34 cellular contexts compared by ENCODE assay signal in genomic region chr7:30925117-30925516, GRCh38. TPM values are rescaled to one million over a fixed set of nuclear protein-coding genes. Genes with fewer than 3 reads are reported as not detected.
A peak's percentile ranks its signal among the peaks of the same experiment; 100 is the strongest.
DNase-seq lines count a peak whose midpoint lies in the region; TF ChIP-seq lines count a peak whose summit lies in the region.
"Had no signal": no experiment of that assay in that cellular context is flagged by ENCODE, and none has a peak within 500 bp of the region (broad histone marks: within the 10 kb centered on the region; RNA-seq: fewer than 3 reads in every experiment).

No MANE protein-coding gene starts in this region.

- H3K9me3 ChIP-seq in testis = no peaks in the 10 kb centered on the region
- H3K9me3 ChIP-seq: HAP-1, SJCRH30, thyroid gland had no signal

- no peak overlapping the region for H3K27ac ChIP-seq in testis
- H3K27ac ChIP-seq: BLaER1 treated with 17β-estradiol and CSF1 and Interleukin-3, amounts not matched to agents 10 nM and 100 nM; breast epithelium; esophagus muscularis mucosa; left lung; SJCRH30; thyroid gland had no signal

- H3K4me3 ChIP-seq in testis = no peak overlapping the region
- H3K4me3 ChIP-seq: BLaER1 treated with 17β-estradiol and CSF1 and Interleukin-3, amounts not matched to agents 10 nM and 100 nM; breast epithelium; esophagus muscularis mucosa; HAP-1; left lung; SJCRH30; thyroid gland had no signal

- H3K4me1 ChIP-seq in testis = no peaks in the 10 kb centered on the region
- H3K4me1 ChIP-seq: breast epithelium, HAP-1 had no signal

- intact Hi-C loops in testis (cut with DNase I; ENCODE audit: low total_unique reads) = no loop called here

- no peaks in the 10 kb centered on the region for H3K27me3 ChIP-seq in testis
- H3K27me3 ChIP-seq: BLaER1 treated with 17β-estradiol and CSF1 and Interleukin-3, amounts not matched to agents 10 nM and 100 nM; breast epithelium; esophagus muscularis mucosa; left lung; SJCRH30; thyroid gland had no signal

- 70 to 71% methylated on average over 2 of the region's 2 CpGs for WGBS in testis, 2 donors

- no peak for TF ChIP-seq CTCF in testis (IDR thresholded peaks at IDR 0.05)

- peak; percentile 19 for DNase-seq in activated effector memory CD4-positive, alpha-beta T cell treated with anti-CD3 and anti-CD28 coated beads, Interleukin-2, amount 50 U/mL, for 16 hours
- DNase-seq in activated effector memory CD4-positive, alpha-beta T cell treated with Interleukin-2 at 50 U/mL for 16 hours = no peak
- DNase-seq in HuH-7.5 (ENCODE audit: low spot score) (peak; percentile 2), islet precursor cell (peak; percentile 40), testis (peak; percentile 1), NCI-H748 (lab: John Stamatoyannopoulos, UW; ENCODE audit: unreplicated experiment) (no peak), SHP77 treated with DMSO at 0.1 percent for 48 hours (lab: John Stamatoyannopoulos, UW) (no peak)
- DNase-seq: ACHN; activated CD4-positive, alpha-beta T cell treated with anti-CD3 and anti-CD28 coated beads, Interleukin-2, amount 50 U/mL, for 48 hours; activated CD4-positive, CD25-positive, alpha-beta regulatory T cell; activated naive CD4-positive, alpha-beta T cell treated with Interleukin-2 at 50 U/mL for 16 hours; amniotic stem cell; cortex of kidney; effector memory CD8-positive, alpha-beta T cell; foreskin melanocyte; hippocampal formation; immature natural killer cell; KBM-7; naive B cell; NCI-H1105; NCI-H187 treated with DMSO at 0.1 percent for 48 hours; NCI-H526 treated with DMSO at 0.1 percent for 48 hours; nucleus accumbens; SJCRH30 had no signal

- no peak for TF ChIP-seq POLR2A in testis (IDR thresholded peaks at IDR 0.05)

- no peaks in the 10 kb centered on the region for H3K36me3 ChIP-seq in testis (ENCODE audit: low read depth, missing control alignments)
- H3K36me3 ChIP-seq: BLaER1 treated with 17β-estradiol and CSF1 and Interleukin-3, amounts not matched to agents 10 nM and 100 nM; breast epithelium; HAP-1; thyroid gland had no signal

RNA-seq across cellular contexts. Expression of gene AQP1, which starts 13.5 kb away (rescaled TPM):
- 10 to 100 TPM; 15.2 to 28.1 TPM for total RNA-seq in testis
- 55.8 TPM for polyA plus RNA-seq in testis (ENCODE audit: insufficient read depth, low read depth, low replicate concordance)
- total RNA-seq: MCF 10A had no signal

RNA-seq across cellular contexts. Expression of gene GHRHR, which starts 38.6 kb away (rescaled TPM):
- total RNA-seq in testis = 1 to 10 TPM; 1.4 to 3.6 TPM
- polyA plus RNA-seq in testis (ENCODE audit: insufficient read depth, low read depth, low replicate concordance) = 2.1 TPM
- total RNA-seq: breast epithelium, esophagus muscularis mucosa, HT-29, left lung, MCF 10A, SJCRH30, skeletal muscle tissue, T-cell had no signal
- polyA plus RNA-seq: immature natural killer cell had no signal

Comparison
In these comparisons a context has a peak if more than half of its experiments do, and no peak if none do; other contexts are left out.
1. DNase-seq: peak in activated effector memory CD4-positive, alpha-beta T cell treated with anti-CD3 and anti-CD28 coated beads, Interleukin-2, amount 50 U/mL, for 16 hours (single experiment), HuH-7.5 (single experiment), islet precursor cell (single experiment) and testis (single experiment); none in activated effector memory CD4-positive, alpha-beta T cell treated with Interleukin-2 at 50 U/mL for 16 hours (single experiment), NCI-H748 (single experiment) and SHP77 treated with DMSO at 0.1 percent for 48 hours (single experiment).